Comparison of ENCODE assay signal across 20 cellular contexts in genomic region chr12:64097346-64098105, GRCh38.
DNase-seq lines count a peak whose midpoint lies in the region; TF ChIP-seq lines count a peak whose summit lies in the region.
"Had no signal": no experiment of that assay in that cellular context is flagged by ENCODE, and none has a peak within 500 bp of the region (broad histone marks: within the 10 kb centered on the region; RNA-seq: fewer than 3 reads in every experiment).

No MANE protein-coding gene starts in this region.

- H3K27ac ChIP-seq in suprapubic skin: no peak overlapping the region
- no peak overlapping the region for H3K27ac ChIP-seq in CD4-positive, alpha-beta memory T cell (ENCODE audit: low read depth, low read length)
- H3K27ac ChIP-seq: gastrocnemius medialis, parathyroid adenoma, SJSA1 had no signal

- H3K27me3 Mint-ChIP-seq in nephron (ENCODE audit: low read depth): no peaks in the 10 kb centered on the region
- peaks cover 6 to 7% of the 10 kb centered on the region in 2 donors for H3K27me3 Mint-ChIP-seq in CD4-positive, alpha-beta memory T cell

- H3K36me3 ChIP-seq in suprapubic skin: no peaks in the 10 kb centered on the region
- H3K36me3 ChIP-seq in CD4-positive, alpha-beta memory T cell (ENCODE audit: insufficient read depth, low read length): no peaks in the 10 kb centered on the region
- H3K36me3 ChIP-seq: gastrocnemius medialis had no signal

- H3K9me3 ChIP-seq in suprapubic skin: no peaks in the 10 kb centered on the region
- H3K9me3 ChIP-seq in CD4-positive, alpha-beta memory T cell (ENCODE audit: control insufficient read depth in 1 of 2, low read length in 2 of 2): no peaks in the 10 kb centered on the region
- H3K9me3 ChIP-seq: gastrocnemius medialis, SJSA1 had no signal

- H3K4me3 ChIP-seq in cardiac fibroblast (replicated peaks in 1 of 2; ENCODE audit: low read depth in 2 of 2, low read length in 2 of 2) (no peak overlapping the region), suprapubic skin (no peak overlapping the region)
- H3K4me3 ChIP-seq in CD4-positive, alpha-beta memory T cell (ENCODE audit: low read length in 2 of 2): no peak overlapping the region
- H3K4me3 ChIP-seq: gastrocnemius medialis, SJSA1 had no signal

- CTCF ChIA-PET in HEK293T (lab: Yijun Ruan, JAX): interaction anchor here (0.5 to 0.6 kb wide), 2 partner anchors 23 to 188 kb away, joined by 3 read pairs; no protein-coding TSS in a partner anchor
- CTCF ChIA-PET in CD4-positive, alpha-beta memory T cell (lab: Charles Lee; ENCODE audit: partially characterized antibody): no interaction called here

- POLR2A ChIA-PET in HEK293T (lab: Yijun Ruan, JAX): no interaction called here
- POLR2A ChIA-PET in CD4-positive, alpha-beta memory T cell (lab: Charles Lee; ENCODE audit: partially characterized antibody): no interaction called here

- 48% methylated on average over 5 of the region's 5 CpGs for WGBS in suprapubic skin

- H3K27ac Mint-ChIP-seq in nephron: peak overlapping the region in 2 of 3 experiments; percentile 35 to 69
- H3K27ac Mint-ChIP-seq in CD4-positive, alpha-beta memory T cell: no peak overlapping the region
- H3K27ac Mint-ChIP-seq: B cell, endodermal cell, H9 had no signal

- TF ChIP-seq EP300 in suprapubic skin (IDR thresholded peaks at IDR 0.05): no peak

- peaks cover 40% of the 10 kb centered on the region for H3K4me1 Mint-ChIP-seq in nephron
- H3K4me1 Mint-ChIP-seq in CD4-positive, alpha-beta memory T cell: no peaks in the 10 kb centered on the region
- H3K4me1 Mint-ChIP-seq: B cell, endodermal cell, H9 had no signal

- DNase-seq in EL (peak; percentile 60), NCI-H2227 treated with DMSO at 0.1 percent for 48 hours (lab: John Stamatoyannopoulos, UW) (peak; percentile 19), cardiac fibroblast (ENCODE audit: low read depth in 2 of 2) (peak; percentile 41 to 43), suprapubic skin (ENCODE audit: low spot score in 2 of 2) (no peak), HEK293T (ENCODE audit: extremely low spot score) (no peak)
- no peak for DNase-seq in CD4-positive, alpha-beta memory T cell
- DNase-seq: activated effector memory CD4-positive, alpha-beta T cell treated with Interleukin-2 at 50 U/mL for 16 hours; amniotic stem cell; cerebellar nuclear complex; endodermal cell; gastrocnemius medialis; H9; KG1; NCI-H1048; NCI-H2171; small intestine had no signal

- TF ChIP-seq POLR2A in suprapubic skin (IDR thresholded peaks at IDR 0.05): no peak

- H3K27me3 ChIP-seq in suprapubic skin: no peaks in the 10 kb centered on the region
- H3K27me3 ChIP-seq in CD4-positive, alpha-beta memory T cell (ENCODE audit: insufficient read depth, low read length): peaks cover 6% of the 10 kb centered on the region
- H3K27me3 ChIP-seq: gastrocnemius medialis, SJSA1 had no signal

- H3K9me3 Mint-ChIP-seq in nephron: no peaks in the 10 kb centered on the region
- H3K9me3 Mint-ChIP-seq in CD4-positive, alpha-beta memory T cell: no peaks in the 10 kb centered on the region
- H3K9me3 Mint-ChIP-seq: endodermal cell, H9 had no signal

- intact Hi-C loops in CD4-positive, alpha-beta memory T cell (cut with micrococcal nuclease): no loop called here

- TF ChIP-seq CTCF in cardiac fibroblast (IDR thresholded peaks at IDR 0.05; ENCODE audit: low read depth, low read length) (no peak), nephron (IDR thresholded peaks at IDR 0.05; ENCODE audit: unreplicated experiment in 3 of 3) (no peak), suprapubic skin (IDR thresholded peaks at IDR 0.05) (no peak)

- H3K4me1 ChIP-seq in suprapubic skin: peaks cover 2% of the 10 kb centered on the region
- no peaks in the 10 kb centered on the region for H3K4me1 ChIP-seq in CD4-positive, alpha-beta memory T cell (ENCODE audit: insufficient read depth, low read length)
- H3K4me1 ChIP-seq: parathyroid adenoma had no signal

- no peak overlapping the region for H3K4me3 Mint-ChIP-seq in nephron
- H3K4me3 Mint-ChIP-seq in CD4-positive, alpha-beta memory T cell: no peak overlapping the region
- H3K4me3 Mint-ChIP-seq: B cell, endodermal cell, H9 had no signal

- peaks cover 46% of the 10 kb centered on the region for H3K36me3 Mint-ChIP-seq in nephron (ENCODE audit: low read depth)
- no peaks in the 10 kb centered on the region for H3K36me3 Mint-ChIP-seq in CD4-positive, alpha-beta memory T cell

TF ChIP-seq in HEK293T, 16 proteins besides CTCF, POLR2A, EP300 and RAD21:
- TF ChIP-seq LEF1 (IDR thresholded peaks at IDR 0.05; ENCODE audit: borderline replicate concordance) (no peak), CTBP1 (IDR thresholded peaks at IDR 0.05; ENCODE audit: borderline replicate concordance) (no peak), ZNF384 (IDR thresholded peaks at IDR 0.05) (no peak), SP1 (IDR thresholded peaks at IDR 0.05) (no peak), HDGF (IDR thresholded peaks at IDR 0.05; ENCODE audit: borderline replicate concordance) (no peak), ARNT (IDR thresholded peaks at IDR 0.05) (no peak), BHLHE40 (IDR thresholded peaks at IDR 0.05; ENCODE audit: borderline replicate concordance) (no peak), TARDBP (IDR thresholded peaks at IDR 0.05) (no peak), L3MBTL2 (conservative IDR thresholded peaks at IDR 0.05) (no peak), SUZ12 (IDR thresholded peaks at IDR 0.05) (no peak), NFRKB (IDR thresholded peaks at IDR 0.05) (no peak), FOXA1 (IDR thresholded peaks at IDR 0.05) (no peak), FOXK2 (IDR thresholded peaks at IDR 0.05) (no peak), PKNOX1 (IDR thresholded peaks at IDR 0.05) (no peak), FOXM1 (IDR thresholded peaks at IDR 0.05; ENCODE audit: borderline replicate concordance) (no peak), ELF4 (IDR thresholded peaks at IDR 0.05) (no peak)

Comparison
In these comparisons a context has a peak if more than half of its experiments do, and no peak if none do; other contexts are left out.
1. DNase-seq: peak in EL (single experiment), NCI-H2227 treated with DMSO at 0.1 percent for 48 hours (single experiment) and cardiac fibroblast (2 of 2); none in suprapubic skin (0 of 2), HEK293T (single experiment) and CD4-positive, alpha-beta memory T cell (0 of 5).
2. H3K27ac Mint-ChIP-seq: peak in nephron (2 of 3); none in CD4-positive, alpha-beta memory T cell (0 of 7).